8 cellular contexts compared by ENCODE assay signal in genomic region chr3:52339612-52340011, GRCh38. TPM values are rescaled to one million over a fixed set of nuclear protein-coding genes. Genes with fewer than 3 reads are reported as not detected.
DNase-seq lines count a peak whose midpoint lies in the region; ATAC-seq and TF ChIP-seq lines count a peak whose summit lies in the region.

No MANE protein-coding gene starts in this region.

- no peak overlapping the region for H3K27ac ChIP-seq in brain microvascular endothelial cell

- peak; percentile 65 for TF ChIP-seq CTCF in brain microvascular endothelial cell (IDR thresholded peaks at IDR 0.05; ENCODE audit: low read depth, low read length, missing control alignments)

- DNase-seq in activated CD8-positive, alpha-beta memory T cell treated with anti-CD3 and anti-CD28 coated beads, Interleukin-2, amount 10 ng/mL, durations not matched to agents 7 days and 5 days, result peak; percentile 61
- no peak for DNase-seq in activated CD8-positive, alpha-beta memory T cell treated with anti-CD3 and anti-CD28 coated beads for 24 hours
- peak; percentile 56 for DNase-seq in NCI-H1436 (lab: John Stamatoyannopoulos, UW)
- DNase-seq in brain microvascular endothelial cell, result peak; percentile 68
- DNase-seq in iPS-NIHi7 (ENCODE audit: extremely low spot score), result peak; percentile 57
- DNase-seq in stimulated activated CD4-positive, alpha-beta T cell treated with anti-CD3 and anti-CD28 coated beads, Interleukin-2, amount 100 ng/mL, for 4 hours (ENCODE audit: low read depth), result peak; percentile 24

- CTCF ChIA-PET in activated CD8-positive, alpha-beta memory T cell treated with anti-CD3 and anti-CD28 coated beads, Interleukin-2, amount 10 ng/mL, durations not matched to agents 7 days and 5 days (lab: Charles Lee), result interaction anchor here (0.6 to 6.6 kb wide), 56 partner anchors 8 to 370 kb away, joined by 3 to 144 read pairs (median 5); partner anchors contain the start of genes DNAH1, GLYCTK, POC1A and TLR9

- no peaks in the 10 kb centered on the region for H3K27me3 Mint-ChIP-seq in activated CD8-positive, alpha-beta memory T cell treated with anti-CD3 and anti-CD28 coated beads, Interleukin-2, amount 10 ng/mL, durations not matched to agents 7 days and 5 days

- no peak overlapping the region for H3K4me3 ChIP-seq in brain microvascular endothelial cell (ENCODE audit: low read depth, low read length)

- no peak overlapping the region for H3K27ac Mint-ChIP-seq in activated CD8-positive, alpha-beta memory T cell treated with anti-CD3 and anti-CD28 coated beads, Interleukin-2, amount 10 ng/mL, durations not matched to agents 7 days and 5 days

- no peaks in the 10 kb centered on the region for H3K36me3 Mint-ChIP-seq in activated CD8-positive, alpha-beta memory T cell treated with anti-CD3 and anti-CD28 coated beads, Interleukin-2, amount 10 ng/mL, durations not matched to agents 7 days and 5 days

- in situ Hi-C loops in brain microvascular endothelial cell (cut with HindIII; ENCODE audit: low pct_ligation_motif_present, low sequenced_read_pairs), result no loop called here

- peaks cover 6% of the 10 kb centered on the region for H3K4me1 Mint-ChIP-seq in activated CD8-positive, alpha-beta memory T cell treated with anti-CD3 and anti-CD28 coated beads, Interleukin-2, amount 10 ng/mL, durations not matched to agents 7 days and 5 days

- no peaks in the 10 kb centered on the region for H3K9me3 Mint-ChIP-seq in activated CD8-positive, alpha-beta memory T cell treated with anti-CD3 and anti-CD28 coated beads, Interleukin-2, amount 10 ng/mL, durations not matched to agents 7 days and 5 days (ENCODE audit: low read depth)

- no peaks in the 10 kb centered on the region for H3K27me3 ChIP-seq in brain microvascular endothelial cell (replicated peaks)

- H3K36me3 ChIP-seq in brain microvascular endothelial cell (replicated peaks), result no peaks in the 10 kb centered on the region

- ATAC-seq in activated CD8-positive, alpha-beta memory T cell treated with anti-CD3 and anti-CD28 coated beads, Interleukin-2, amount 10 ng/mL, durations not matched to agents 7 days and 5 days, result peak; percentile 76
- ATAC-seq in SK-N-SH treated with all-trans-retinoic acid at 6 μM for 48 hours (peak; percentile 83), HG02852 (IDR thresholded peaks at IDR 0.05; ENCODE audit: unreplicated experiment) (no peak)

- no peak overlapping the region for H3K4me3 Mint-ChIP-seq in activated CD8-positive, alpha-beta memory T cell treated with anti-CD3 and anti-CD28 coated beads, Interleukin-2, amount 10 ng/mL, durations not matched to agents 7 days and 5 days

TF ChIP-seq in SK-N-SH treated with all-trans-retinoic acid at 6 μM for 48 hours, 23 proteins besides CTCF, POLR2A, EP300 and RAD21:
- TF ChIP-seq OSR1 (CRISPR knock-in tag; IDR thresholded peaks at IDR 0.05), result no peak
- TF ChIP-seq POU6F1 (CRISPR knock-in tag; IDR thresholded peaks at IDR 0.05; ENCODE audit: borderline replicate concordance, low read depth), result no peak
- no peak for TF ChIP-seq ZNF70 (CRISPR knock-in tag; IDR thresholded peaks at IDR 0.05)
- no peak for TF ChIP-seq BACH2 (CRISPR knock-in tag; IDR thresholded peaks at IDR 0.05; ENCODE audit: borderline replicate concordance)
- TF ChIP-seq ZNF565 (CRISPR knock-in tag; conservative IDR thresholded peaks at IDR 0.05; ENCODE audit: low read depth), result no peak

RNA-seq across cellular contexts. Expression of gene DNAH1, which starts 23.5 kb away (rescaled TPM):
- 10 to 100 TPM; 13.9 to 26.5 TPM for total RNA-seq in activated CD8-positive, alpha-beta memory T cell treated with anti-CD3 and anti-CD28 coated beads, Interleukin-2, amount 10 ng/mL, durations not matched to agents 7 days and 5 days

RNA-seq across cellular contexts. Expression of gene GLYCTK, which starts 52.0 kb away (rescaled TPM):
- total RNA-seq in activated CD8-positive, alpha-beta memory T cell treated with anti-CD3 and anti-CD28 coated beads, Interleukin-2, amount 10 ng/mL, durations not matched to agents 7 days and 5 days, result 10 to 100 TPM; 23.2 to 29.4 TPM
